Comparison of ENCODE assay signal across 8 cellular contexts in genomic region chr11:75342966-75343870, GRCh38. TPM values are rescaled to one million over a fixed set of nuclear protein-coding genes. Genes with fewer than 3 reads are reported as not detected.
DNase-seq lines count a peak whose midpoint lies in the region; ATAC-seq, FAIRE-seq and TF ChIP-seq lines count a peak whose summit lies in the region.

No MANE protein-coding gene starts in this region.

- no peaks in the 10 kb centered on the region for H3K9me3 ChIP-seq in naive thymus-derived CD4-positive, alpha-beta T cell (ENCODE audit: control insufficient read depth in 2 of 3, low read length in 3 of 3)

- H3K4me3 ChIP-seq in naive thymus-derived CD4-positive, alpha-beta T cell (ENCODE audit: low read length): no peak overlapping the region

- H3K36me3 ChIP-seq in naive thymus-derived CD4-positive, alpha-beta T cell (ENCODE audit: control insufficient read depth in 2 of 3, insufficient read depth in 3 of 3, low read length in 3 of 3): no peaks in the 10 kb centered on the region

- H3K36me3 Mint-ChIP-seq in brain: no peaks in the 10 kb centered on the region
- H3K36me3 Mint-ChIP-seq in naive thymus-derived CD4-positive, alpha-beta T cell: peaks cover 0 to 2% (median 0%) of the 10 kb centered on the region in 5 donors

- H3K4me1 ChIP-seq in naive thymus-derived CD4-positive, alpha-beta T cell (ENCODE audit: control insufficient read depth in 2 of 2, insufficient read depth in 2 of 2, low read length in 2 of 2): peaks cover 35 to 93% of the 10 kb centered on the region in 2 donors

- TF ChIP-seq CTCF in brain (conservative IDR thresholded peaks at IDR 0.05): no peak

- ATAC-seq in naive thymus-derived CD4-positive, alpha-beta T cell: no peak
- no peak for ATAC-seq in HG02938 (IDR thresholded peaks at IDR 0.05; ENCODE audit: unreplicated experiment)
- no peak for ATAC-seq in HG03457 (IDR thresholded peaks at IDR 0.05; ENCODE audit: unreplicated experiment)
- no peak for ATAC-seq in GM18873 (IDR thresholded peaks at IDR 0.05; ENCODE audit: low FRiP score, unreplicated experiment)

- intact Hi-C loops in naive thymus-derived CD4-positive, alpha-beta T cell (cut with micrococcal nuclease): loop anchor here in 1 of 2 donors (5.0 kb wide), 1 partner anchor 39 kb away; no protein-coding TSS in a partner anchor

- H3K4me3 Mint-ChIP-seq in brain: no peak overlapping the region
- peak overlapping the region in 8 of 10 donors; percentile 6 to 84 (median 40) for H3K4me3 Mint-ChIP-seq in naive thymus-derived CD4-positive, alpha-beta T cell

- H3K9me3 Mint-ChIP-seq in brain: peaks cover 0 to 3% (median 0%) of the 10 kb centered on the region in 5 experiments
- H3K9me3 Mint-ChIP-seq in naive thymus-derived CD4-positive, alpha-beta T cell: peaks cover 0 to 2% (median 0%) of the 10 kb centered on the region in 11 donors

- peak overlapping the region; percentile 31 for H3K27ac ChIP-seq in naive thymus-derived CD4-positive, alpha-beta T cell (ENCODE audit: low read depth, low read length)

- no peaks in the 10 kb centered on the region for H3K27me3 ChIP-seq in naive thymus-derived CD4-positive, alpha-beta T cell (ENCODE audit: control insufficient read depth in 2 of 2, insufficient read depth in 2 of 2, low read length in 2 of 2)

- peak overlapping the region; percentile 50 to 78 (median 63) for H3K27ac Mint-ChIP-seq in brain
- H3K27ac Mint-ChIP-seq in naive thymus-derived CD4-positive, alpha-beta T cell: peak overlapping the region; percentile 30 to 98 (median 84)

- CTCF ChIA-PET in naive thymus-derived CD4-positive, alpha-beta T cell (lab: Charles Lee): interaction anchor here (0.7 to 1.6 kb wide), 5 partner anchors 39 to 194 kb away, joined by 3 to 5 read pairs (median 3); no protein-coding TSS in a partner anchor

- peak; percentile 90 for DNase-seq in DMS153 (lab: John Stamatoyannopoulos, UW)
- peak; percentile 15 to 51 for DNase-seq in NCI-H187 (lab: John Stamatoyannopoulos, UW)
- DNase-seq in naive thymus-derived CD4-positive, alpha-beta T cell: no peak
- DNase-seq in HTR-8/SVneo (ENCODE audit: insufficient read length, low spot score): no peak

- POLR2A ChIA-PET in naive thymus-derived CD4-positive, alpha-beta T cell (lab: Charles Lee): interaction anchor here (0.6 to 6.0 kb wide), 9 partner anchors 8 to 68 kb away, joined by 3 to 79 read pairs (median 5); partner anchors contain the start of gene ARRB1

- no peak for FAIRE-seq in HTR-8/SVneo (lab: Jason Lieb, UNC)

- H3K27me3 Mint-ChIP-seq in brain: no peaks in the 10 kb centered on the region
- H3K27me3 Mint-ChIP-seq in naive thymus-derived CD4-positive, alpha-beta T cell: no peaks in the 10 kb centered on the region

- H3K4me1 Mint-ChIP-seq in brain: peaks cover 95% of the 10 kb centered on the region
- H3K4me1 Mint-ChIP-seq in naive thymus-derived CD4-positive, alpha-beta T cell: peaks cover 85 to 100% (median 98%) of the 10 kb centered on the region in 7 donors

RNA-seq across cellular contexts. Expression of gene ARRB1, which starts 8.2 kb away (rescaled TPM):
- polyA plus RNA-seq in brain (ENCODE audit: insufficient read depth, low read depth, low replicate concordance): 24.8 TPM
- total RNA-seq in naive thymus-derived CD4-positive, alpha-beta T cell: 100 to 1,000 TPM in 1 of 5 experiments, 10 to 100 TPM in 4; 47.8 to 104 (median 63.9) TPM
- polyA plus RNA-seq in naive thymus-derived CD4-positive, alpha-beta T cell: 1 to 10 TPM; 7.5 to 9.0 TPM

RNA-seq across cellular contexts. Expression of gene RPS3, which starts 56.1 kb away (rescaled TPM):
- polyA plus RNA-seq in brain (ENCODE audit: insufficient read depth, low read depth, low replicate concordance): 3,030 TPM
- 1,000 to 10,000 TPM; 3,135 to 5,501 (median 5,089) TPM for total RNA-seq in naive thymus-derived CD4-positive, alpha-beta T cell
- polyA plus RNA-seq in naive thymus-derived CD4-positive, alpha-beta T cell: 1,000 to 10,000 TPM; 6,041 to 7,167 TPM

Comparison
In these comparisons a context has a peak if more than half of its experiments do, and no peak if none do; other contexts are left out.
1. DNase-seq: peak in DMS153 (single experiment) and NCI-H187 (2 of 2); none in naive thymus-derived CD4-positive, alpha-beta T cell (0 of 9) and HTR-8/SVneo (single experiment).
2. H3K4me3 Mint-ChIP-seq: peak in naive thymus-derived CD4-positive, alpha-beta T cell (8 of 10); none in brain (0 of 5).